ENCODE assay signal across 27 cellular contexts in the genomic region with DNA sequence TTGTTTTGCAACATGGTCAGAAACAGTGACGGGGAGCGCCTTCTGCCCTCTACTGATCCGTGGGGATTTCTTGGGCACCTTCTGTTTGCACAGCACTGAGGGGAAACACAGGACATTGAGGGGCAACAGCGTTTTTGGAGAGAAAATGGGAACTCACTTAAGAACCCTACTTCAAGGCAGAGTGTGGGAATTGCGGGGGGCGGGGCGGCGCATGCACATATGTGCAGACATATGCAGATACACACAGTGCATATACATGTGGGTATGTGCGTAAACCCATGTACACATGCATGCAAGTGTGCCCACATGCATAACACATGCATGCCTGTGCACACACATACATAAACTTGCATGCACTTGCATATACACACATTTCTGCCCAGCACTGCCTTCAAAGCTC. TPM values are rescaled to one million over a fixed set of nuclear protein-coding genes. Genes with fewer than 3 reads are reported as not detected.
A peak's percentile ranks its signal among the peaks of the same experiment; 100 is the strongest.
DNase-seq lines count a peak whose midpoint lies in the region; ATAC-seq, FAIRE-seq and TF ChIP-seq lines count a peak whose summit lies in the region.
"Had no signal": no experiment of that assay in that cellular context is flagged by ENCODE, and none has a peak within 500 bp of the region (broad histone marks: within the 10 kb centered on the region; RNA-seq: fewer than 3 reads in every experiment).

No MANE protein-coding gene starts in this region.

- TF ChIP-seq CTCF in bronchial epithelial cell (IDR thresholded peaks at IDR 0.05; ENCODE audit: insufficient read depth, low read length, severe bottlenecking) (no peak), upper lobe of right lung (IDR thresholded peaks at IDR 0.05) (no peak)

- H3K9me3 Mint-ChIP-seq in activated naive CD4-positive, alpha-beta T cell treated with anti-CD3 and anti-CD28 coated beads for 36 hours, result no peaks in the 10 kb centered on the region
- no peaks in the 10 kb centered on the region for H3K9me3 Mint-ChIP-seq in T-cell
- H3K9me3 Mint-ChIP-seq: stimulated activated naive B cell treated with anti-CD40 and anti-IgM and Interleukin-4, amounts not matched to agents 10 μg/mL and 1 μg/mL and 100 μg/mL, for 72 hours had no signal

- H3K4me3 ChIP-seq in bronchial epithelial cell (ENCODE audit: low read depth, low read length) (no peak overlapping the region), upper lobe of right lung (no peak overlapping the region)
- H3K4me3 ChIP-seq: body of pancreas, heart left ventricle, SJSA1 had no signal

- intact Hi-C loops in activated naive CD4-positive, alpha-beta T cell treated with anti-CD3 and anti-CD28 coated beads for 36 hours (cut with micrococcal nuclease), result no loop called here
- intact Hi-C loops in sciatic nerve (cut with DNase I) (no loop called here), upper lobe of right lung (cut with DNase I) (no loop called here)

- no peaks in the 10 kb centered on the region for H3K9me3 ChIP-seq in upper lobe of right lung
- H3K9me3 ChIP-seq: BE2C, body of pancreas, SJSA1 had no signal

- no peaks in the 10 kb centered on the region for H3K4me1 ChIP-seq in upper lobe of right lung
- H3K4me1 ChIP-seq: BE2C, body of pancreas had no signal

- H3K36me3 Mint-ChIP-seq in activated naive CD4-positive, alpha-beta T cell treated with anti-CD3 and anti-CD28 coated beads for 36 hours (ENCODE audit: low read depth), result peaks cover 77% of the 10 kb centered on the region
- peaks cover 75% of the 10 kb centered on the region for H3K36me3 Mint-ChIP-seq in T-cell

- H3K27me3 Mint-ChIP-seq in activated naive CD4-positive, alpha-beta T cell treated with anti-CD3 and anti-CD28 coated beads for 36 hours (ENCODE audit: low read depth), result no peaks in the 10 kb centered on the region
- no peaks in the 10 kb centered on the region for H3K27me3 Mint-ChIP-seq in T-cell
- H3K27me3 Mint-ChIP-seq: stimulated activated naive B cell treated with anti-CD40 and anti-IgM and Interleukin-4, amounts not matched to agents 10 μg/mL and 1 μg/mL and 100 μg/mL, for 72 hours had no signal

- peak; percentile 98 for FAIRE-seq in bronchial epithelial cell (lab: Jason Lieb, UNC)
- FAIRE-seq: small intestine had no signal

- DNase-seq in activated naive CD4-positive, alpha-beta T cell treated with anti-CD3 and anti-CD28 coated beads for 36 hours, result no peak
- no peak for DNase-seq in activated naive CD4-positive, alpha-beta T cell treated with anti-CD3 and anti-CD28 coated beads, Interleukin-2, amount 50 U/mL, for 16 hours
- DNase-seq in T-cell (no peak), bronchial epithelial cell (ENCODE audit: low read depth) (no peak), sciatic nerve (ENCODE audit: low spot score) (peak; percentile 49), NCI-H1930 (lab: John Stamatoyannopoulos, UW) (no peak), upper lobe of right lung (no peak)
- no peak for DNase-seq in activated CD4-positive, CD25-positive, alpha-beta regulatory T cell treated with anti-CD3 and anti-CD28 coated beads, Interleukin-2, amount 50 U/mL, for 72 hours
- DNase-seq: BE2C; body of pancreas; effector CD4-positive, alpha-beta T cell; foreskin fibroblast; heart left ventricle; Kasumi-1; mammary epithelial cell; NCI-H1694 treated with DMSO at 0.1 percent for 48 hours; NCI-H2171 treated with DMSO at 0.1 percent for 48 hours; NCI-H524 treated with DMSO at 0.1 percent for 48 hours; nucleus accumbens; small intestine; stimulated activated CD4-positive, alpha-beta T cell treated with anti-CD3 and anti-CD28 coated beads, Interleukin-2, amount 100 ng/mL, for 24 hours; stimulated activated naive B cell treated with anti-CD40 and anti-IgM and Interleukin-4, amounts not matched to agents 10 μg/mL and 1 μg/mL and 100 μg/mL, for 72 hours had no signal

- no peak overlapping the region for H3K4me3 Mint-ChIP-seq in activated naive CD4-positive, alpha-beta T cell treated with anti-CD3 and anti-CD28 coated beads for 36 hours
- peak overlapping the region in 2 of 3 donors; percentile 17 to 76 for H3K4me3 Mint-ChIP-seq in T-cell
- H3K4me3 Mint-ChIP-seq: stimulated activated naive B cell treated with anti-CD40 and anti-IgM and Interleukin-4, amounts not matched to agents 10 μg/mL and 1 μg/mL and 100 μg/mL, for 72 hours had no signal

- CTCF ChIA-PET in activated naive CD4-positive, alpha-beta T cell treated with anti-CD3 and anti-CD28 coated beads for 36 hours (lab: Charles Lee), result interaction anchor here (4.9 kb wide), 1 partner anchor 57 kb away, joined by 22 read pairs; no protein-coding TSS in a partner anchor
- CTCF ChIA-PET in T-cell (lab: Charles Lee), result interaction anchor here in 1 of 2 donors (0.6 kb wide), 1 partner anchor 18 kb away, joined by 5 read pairs; no protein-coding TSS in a partner anchor

- H3K36me3 ChIP-seq in bronchial epithelial cell (ENCODE audit: control insufficient read depth, insufficient read depth, low read length) (no peaks in the 10 kb centered on the region), upper lobe of right lung (peaks cover 32% of the 10 kb centered on the region)
- H3K36me3 ChIP-seq: BE2C had no signal

- H3K27ac Mint-ChIP-seq in activated naive CD4-positive, alpha-beta T cell treated with anti-CD3 and anti-CD28 coated beads for 36 hours, result peak overlapping the region; percentile 4
- H3K27ac Mint-ChIP-seq in T-cell, result peak overlapping the region; percentile 93 to 95

- POLR2A ChIA-PET in T-cell (lab: Charles Lee), result interaction anchor here in 1 of 2 donors (0.6 kb wide), 2 partner anchors 22 to 75 kb away, joined by 3 read pairs; no protein-coding TSS in a partner anchor

- peaks cover 77% of the 10 kb centered on the region for H3K4me1 Mint-ChIP-seq in activated naive CD4-positive, alpha-beta T cell treated with anti-CD3 and anti-CD28 coated beads for 36 hours (ENCODE audit: low read depth)
- H3K4me1 Mint-ChIP-seq in T-cell, result peaks cover 91 to 95% (median 93%) of the 10 kb centered on the region in 3 donors

- H3K27me3 ChIP-seq in bronchial epithelial cell (ENCODE audit: control insufficient read depth, insufficient read depth, low read length) (no peaks in the 10 kb centered on the region), upper lobe of right lung (no peaks in the 10 kb centered on the region)
- H3K27me3 ChIP-seq: BE2C, body of pancreas, heart left ventricle, SJSA1 had no signal

- ATAC-seq in T-cell (replicated peaks in 1 of 4) (no peak), sciatic nerve (no peak), upper lobe of right lung (no peak)
- ATAC-seq: body of pancreas; HCT116; heart left ventricle; stimulated activated naive B cell treated with anti-CD40 and anti-IgM and Interleukin-4, amounts not matched to agents 10 μg/mL and 1 μg/mL and 100 μg/mL, for 72 hours had no signal

- H3K27ac ChIP-seq in upper lobe of right lung, result no peak overlapping the region
- H3K27ac ChIP-seq: body of pancreas, heart left ventricle, SJSA1, VCaP had no signal

RNA-seq across cellular contexts. Expression of gene NLRC5, which starts 32.3 kb away (rescaled TPM):
- 100 to 1,000 TPM; 104 to 119 TPM for total RNA-seq in activated naive CD4-positive, alpha-beta T cell treated with anti-CD3 and anti-CD28 coated beads for 36 hours
- 100 to 1,000 TPM; 390 to 711 (median 496) TPM for total RNA-seq in T-cell
- 2.1 and 2.2 TPM in 2 replicates for total RNA-seq in bronchial epithelial cell
- 60.1 TPM for total RNA-seq in sciatic nerve
- 44.9 TPM for total RNA-seq in upper lobe of right lung

RNA-seq across cellular contexts. Expression of gene CETP, which starts 59.9 kb away (rescaled TPM):
- not detected for total RNA-seq in activated naive CD4-positive, alpha-beta T cell treated with anti-CD3 and anti-CD28 coated beads for 36 hours
- total RNA-seq in T-cell (under 1 TPM in 3 of 5 donors, not detected in 2; 0.18 to 0.25 (median 0.19) TPM), bronchial epithelial cell (not detected in 2 replicates), sciatic nerve (8.2 TPM), upper lobe of right lung (1.9 TPM)
- total RNA-seq: Daoy; mammary epithelial cell; T-helper 1 cell treated with Interleukin-12 subunit alpha and Interleukin-12 subunit beta and Interleukin-4 antibody, amounts not matched to agents 30 ng/mL and 1 ng/mL, for 36 hours had no signal

Comparison
In these comparisons a context has a peak if more than half of its experiments do, and no peak if none do; other contexts are left out.
1. RNA of gene NLRC5, which starts 32.3 kb away (total RNA-seq): 390 to 711 TPM in T-cell, 104 to 119 TPM in activated naive CD4-positive, alpha-beta T cell treated with anti-CD3 and anti-CD28 coated beads for 36 hours, 60.1 TPM in sciatic nerve (single experiment) and 44.9 TPM in upper lobe of right lung (single experiment); 2.1 to 2.2 TPM in bronchial epithelial cell; every median in the first group is over 10 times any median in the second.